ENCODE assay signal across 1 cellular context in the genomic region with DNA sequence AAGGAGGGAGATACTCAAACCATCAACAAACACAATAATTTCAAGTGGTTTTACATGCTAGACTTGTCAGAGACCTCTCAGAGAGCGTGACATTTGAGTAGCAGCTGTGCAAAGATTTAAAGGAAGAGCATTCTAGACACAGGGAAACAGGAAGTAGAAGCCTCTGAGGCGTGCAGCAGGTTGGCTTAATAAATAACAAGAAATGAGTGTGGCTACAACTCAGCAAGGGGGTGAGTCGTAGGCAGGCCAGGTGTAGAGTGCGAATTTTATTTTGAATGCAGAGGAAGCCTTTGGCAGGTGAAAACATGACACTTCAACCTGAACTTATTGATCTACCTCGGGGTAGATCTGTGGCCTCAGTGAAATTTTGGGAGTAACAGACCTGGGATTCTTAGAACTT.
TF ChIP-seq lines count a peak whose summit lies in the region.

No MANE protein-coding gene starts in this region.

TF ChIP-seq in GM23338, 12 proteins besides CTCF, POLR2A, EP300 and RAD21 (continued from another document):
- no peak for TF ChIP-seq REST (IDR thresholded peaks at IDR 0.05; ENCODE audit: unreplicated experiment)
